ENCODE assay signal across 2 cellular contexts in genomic region chr13:98632971-98633370, GRCh38.
TF ChIP-seq lines count a peak whose summit lies in the region.

No MANE protein-coding gene starts in this region.

TF ChIP-seq in GM23338, 12 proteins besides CTCF, POLR2A, EP300 and RAD21:
- TF ChIP-seq EZH2 (IDR thresholded peaks at IDR 0.05; ENCODE audit: low read depth, unreplicated experiment): no peak
- no peak for TF ChIP-seq POLR2AphosphoS5 (IDR thresholded peaks at IDR 0.05; ENCODE audit: low read depth)
- TF ChIP-seq NANOG (IDR thresholded peaks at IDR 0.05; ENCODE audit: borderline replicate concordance): no peak
- TF ChIP-seq ZNF331 (CRISPR knock-in tag; IDR thresholded peaks at IDR 0.05; ENCODE audit: low read depth): no peak
- TF ChIP-seq JUNB (IDR thresholded peaks at IDR 0.05; ENCODE audit: unreplicated experiment): no peak
- TF ChIP-seq CREB1 (CRISPR knock-in tag; IDR thresholded peaks at IDR 0.05; ENCODE audit: low read depth): no peak
- no peak for TF ChIP-seq ZNF462 (CRISPR knock-in tag; IDR thresholded peaks at IDR 0.05)
- TF ChIP-seq REST (IDR thresholded peaks at IDR 0.05; ENCODE audit: unreplicated experiment): no peak
- no peak for TF ChIP-seq STAT1 (IDR thresholded peaks at IDR 0.05; ENCODE audit: unreplicated experiment)
- no peak for TF ChIP-seq EZH2phosphoT487 (IDR thresholded peaks at IDR 0.05; ENCODE audit: unreplicated experiment)
- no peak for TF ChIP-seq ZNF114 (CRISPR knock-in tag; IDR thresholded peaks at IDR 0.05)
- TF ChIP-seq ETS1 (IDR thresholded peaks at IDR 0.05): no peak

TF ChIP-seq in H1, 55 proteins besides CTCF, POLR2A, EP300 and RAD21:
- TF ChIP-seq KDM5A (IDR thresholded peaks at IDR 0.05; ENCODE audit: low read length) (no peak), HDAC2 (IDR thresholded peaks at IDR 0.05; ENCODE audit: borderline replicate concordance in 1 of 2, low read depth in 2 of 2, low read length in 2 of 2) (no peak), CHD2 (IDR thresholded peaks at IDR 0.05; ENCODE audit: low read length) (no peak), EGR1 (IDR thresholded peaks at IDR 0.05; ENCODE audit: borderline replicate concordance, low read depth, low read length) (no peak), MAFK (IDR thresholded peaks at IDR 0.05; ENCODE audit: low read depth, low read length) (no peak), KDM1A (IDR thresholded peaks at IDR 0.05; ENCODE audit: borderline replicate concordance, low read length) (no peak), BCL11A (IDR thresholded peaks at IDR 0.05; ENCODE audit: low read depth in 2 of 2, low read length in 2 of 2) (no peak), FOSL1 (IDR thresholded peaks at IDR 0.05; ENCODE audit: insufficient read depth, low read depth, low read length) (no peak), USF2 (IDR thresholded peaks at IDR 0.05; ENCODE audit: low read length) (no peak), CBX8 (IDR thresholded peaks at IDR 0.05; ENCODE audit: borderline replicate concordance, low read depth, low read length) (no peak), CEBPB (IDR thresholded peaks at IDR 0.05; ENCODE audit: low read depth, low read length) (no peak), PHF8 (conservative IDR thresholded peaks at IDR 0.05; ENCODE audit: low read depth, low read length) (no peak), CBX5 (IDR thresholded peaks at IDR 0.05; ENCODE audit: low read depth, low read length) (no peak), GABPA (IDR thresholded peaks at IDR 0.05; ENCODE audit: borderline replicate concordance, insufficient read depth, low read length) (no peak), MAX (IDR thresholded peaks at IDR 0.05) (no peak), SRF (IDR thresholded peaks at IDR 0.05; ENCODE audit: low read depth, low read length) (no peak)
